22 cellular contexts compared by ENCODE assay signal in the genomic region with DNA sequence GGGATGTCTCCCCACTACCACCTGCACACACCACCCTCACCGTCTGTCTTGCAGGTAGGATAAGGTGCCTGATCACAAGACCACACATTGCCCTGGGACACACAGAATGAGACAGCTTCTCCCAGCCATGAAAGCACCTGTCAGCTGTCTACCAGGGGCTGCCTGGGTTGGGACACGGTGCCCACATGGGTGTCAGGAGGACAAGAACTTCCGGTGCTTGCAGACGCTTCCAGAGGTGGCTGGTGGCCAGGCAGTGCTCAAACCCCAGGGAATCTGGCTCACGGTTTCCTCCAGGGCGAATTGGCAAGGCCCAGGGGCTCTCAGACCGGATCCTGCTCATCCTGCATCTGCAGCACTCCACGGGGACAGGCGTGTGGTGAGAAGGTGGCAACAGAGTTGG.
DNase-seq lines count a peak whose midpoint lies in the region; ATAC-seq and TF ChIP-seq lines count a peak whose summit lies in the region.
"Had no signal": no experiment of that assay in that cellular context is flagged by ENCODE, and none has a peak within 500 bp of the region (broad histone marks: within the 10 kb centered on the region; RNA-seq: fewer than 3 reads in every experiment).

No MANE protein-coding gene starts in this region.

- intact Hi-C loops in left ventricle myocardium inferior (cut with micrococcal nuclease) (no loop called here), Right ventricle myocardium superior (cut with DNase I) (loop anchor here (10.0 kb wide), 1 partner anchor 257 kb away; no protein-coding TSS in a partner anchor), body of pancreas (cut with DNase I) (no loop called here)

- H3K27ac ChIP-seq in left ventricle myocardium inferior (replicated peaks) (no peak overlapping the region), body of pancreas (peak overlapping the region in 3 of 4 donors; percentile 15 to 47 (median 37))
- H3K27ac ChIP-seq: A549, SK-N-MC had no signal

- H3K4me3 ChIP-seq in left ventricle myocardium inferior (no peak overlapping the region), body of pancreas (no peak overlapping the region)
- H3K4me3 ChIP-seq: A549, SK-N-MC had no signal

- ATAC-seq in Right ventricle myocardium superior (ENCODE audit: poor library complexity) (no peak), body of pancreas (no peak)
- ATAC-seq: T-helper 17 cell had no signal

- H3K4me1 ChIP-seq in left ventricle myocardium inferior, result peaks cover 35% of the 10 kb centered on the region
- peaks cover 32% of the 10 kb centered on the region for H3K4me1 ChIP-seq in body of pancreas
- H3K4me1 ChIP-seq: A549, Caco-2 had no signal

- WGBS in body of pancreas, 2 donors, result 63 to 69% methylated on average over 2 to 9 of the region's 9 CpGs

- H3K9me3 ChIP-seq in left ventricle myocardium inferior (replicated peaks), result no peaks in the 10 kb centered on the region
- H3K9me3 ChIP-seq in body of pancreas, result no peaks in the 10 kb centered on the region
- H3K9me3 ChIP-seq: A549, Caco-2 had no signal

- peak; percentile 32 for DNase-seq in left ventricle myocardium inferior
- DNase-seq in Right ventricle myocardium superior, result no peak
- peak; percentile 71 for DNase-seq in NCI-H1092 (lab: John Stamatoyannopoulos, UW)
- DNase-seq in body of pancreas, result no peak
- no peak for DNase-seq in CD1c-positive myeloid dendritic cell (ENCODE audit: extremely low spot score)
- no peak for DNase-seq in cerebellar nuclear complex (lab: John Stamatoyannopoulos, UW)
- no peak for DNase-seq in NCI-H146 treated with DMSO at 0.1 percent for 48 hours (lab: John Stamatoyannopoulos, UW; ENCODE audit: unreplicated experiment)
- DNase-seq: Caco-2; CD4-positive, alpha-beta T cell; DMS 273 treated with DMSO at 0.1 percent for 48 hours; GOT3; HCEC 1CT; KG1; NCI-H1105; NCI-H146; NCI-H2029 treated with DMSO at 0.1 percent for 48 hours; NCI-H510A; SHP77; SW 1271; T-helper 17 cell had no signal

- TF ChIP-seq CTCF in left ventricle myocardium inferior (IDR thresholded peaks at IDR 0.05; ENCODE audit: borderline replicate concordance) (no peak), body of pancreas (IDR thresholded peaks at IDR 0.05) (no peak)

- no peak for TF ChIP-seq POLR2A in body of pancreas (IDR thresholded peaks at IDR 0.05)

- H3K36me3 ChIP-seq in left ventricle myocardium inferior (no peaks in the 10 kb centered on the region), body of pancreas (replicated peaks in 1 of 2; ENCODE audit: insufficient read depth in 1 of 2, low read depth in 2 of 2) (no peaks in the 10 kb centered on the region)

- H3K27me3 ChIP-seq in left ventricle myocardium inferior (ENCODE audit: low read depth), result no peaks in the 10 kb centered on the region
- no peaks in the 10 kb centered on the region for H3K27me3 ChIP-seq in body of pancreas

Comparison
In these comparisons a context has a peak if more than half of its experiments do, and no peak if none do; other contexts are left out.
1. DNase-seq: peak in left ventricle myocardium inferior (single experiment) and NCI-H1092 (single experiment); none in Right ventricle myocardium superior (single experiment), body of pancreas (0 of 4), CD1c-positive myeloid dendritic cell (single experiment), cerebellar nuclear complex (0 of 2) and NCI-H146 treated with DMSO at 0.1 percent for 48 hours (single experiment).